ENCODE assay signal across 27 cellular contexts in genomic region chr18:38329145-38329544, GRCh38.
"Had no signal": no experiment of that assay in that cellular context is flagged by ENCODE, and none has a peak within 500 bp of the region (broad histone marks: within the 10 kb centered on the region; RNA-seq: fewer than 3 reads in every experiment).

No MANE protein-coding gene starts in this region.

- H3K36me3 ChIP-seq: stomach, suprapubic skin, thoracic aorta, thyroid gland, tibial artery, tibial nerve, transverse colon, upper lobe of left lung, upper lobe of right lung, uterus, vagina had no signal

- H3K27ac Mint-ChIP-seq: stimulated activated effector memory CD8-positive, alpha-beta T cell treated with anti-CD3 and anti-CD28 coated beads, Interleukin-12 subunit alpha, Interleukin-12 subunit beta, amount 100 ng/mL, for 72 hours; stimulated activated memory B cell treated with anti-CD40 and anti-IgM and Interleukin-4, amounts not matched to agents 10 μg/mL and 1 μg/mL and 100 μg/mL, for 72 hours; stimulated activated naive B cell treated with anti-CD40 and anti-IgM and Interleukin-4, amounts not matched to agents 10 μg/mL and 1 μg/mL and 100 μg/mL, for 72 hours; stimulated activated naive CD8-positive, alpha-beta T cell treated with anti-CD3 and anti-CD28 coated beads, Interleukin-15, amount 100 ng/mL, for 72 hours; stimulated activated naive CD8-positive, alpha-beta T cell treated with anti-CD3 and anti-CD28 coated beads, Interleukin-15, Interleukin-2, amounts not matched to agents 100 ng/mL and 50 ng/mL, for 24 hours; type B pancreatic cell had no signal

- H3K4me1 Mint-ChIP-seq: stimulated activated effector memory CD8-positive, alpha-beta T cell treated with anti-CD3 and anti-CD28 coated beads, Interleukin-12 subunit alpha, Interleukin-12 subunit beta, amount 100 ng/mL, for 72 hours; stimulated activated memory B cell treated with anti-CD40 and anti-IgM and Interleukin-4, amounts not matched to agents 10 μg/mL and 1 μg/mL and 100 μg/mL, for 72 hours; stimulated activated naive B cell treated with anti-CD40 and anti-IgM and Interleukin-4, amounts not matched to agents 10 μg/mL and 1 μg/mL and 100 μg/mL, for 72 hours; stimulated activated naive CD8-positive, alpha-beta T cell treated with anti-CD3 and anti-CD28 coated beads, Interleukin-15, amount 100 ng/mL, for 72 hours had no signal

- H3K27ac ChIP-seq: stomach, suprapubic skin, testis, thoracic aorta, thyroid gland, tibial artery, tibial nerve, transverse colon, upper lobe of left lung, upper lobe of right lung, uterus, vagina had no signal

- H3K27me3 ChIP-seq: stomach, suprapubic skin, testis, thyroid gland, tibial artery, tibial nerve, transverse colon, upper lobe of left lung, upper lobe of right lung, uterus, vagina had no signal

- H3K4me1 ChIP-seq: stomach, suprapubic skin, testis, thyroid gland, tibial artery, tibial nerve, transverse colon, upper lobe of left lung, upper lobe of right lung, uterus, vagina had no signal

- DNase-seq: stimulated activated CD4-positive, alpha-beta T cell treated with anti-CD3 and anti-CD28 coated beads, Interleukin-2, amount 100 ng/mL, for 48 hours; stimulated activated CD4-positive, alpha-beta T cell treated with anti-CD3 and anti-CD28 coated beads, Interleukin-4, amount 100 ng/mL, for 1 hour; stimulated activated CD4-positive, alpha-beta T cell treated with anti-CD3 and anti-CD28 coated beads, Interleukin-4, amount 100 ng/mL, for 24 hours; stimulated activated CD4-positive, alpha-beta T cell treated with anti-CD3 and anti-CD28 coated beads, Interleukin-4, amount 100 ng/mL, for 4 hours; stimulated activated CD8-positive, alpha-beta memory T cell treated with anti-CD3 and anti-CD28 coated beads, Interleukin-4, amount 100 ng/mL, for 48 hours; stimulated activated naive B cell treated with anti-CD40 and anti-IgM and Interleukin-4, amounts not matched to agents 10 μg/mL and 1 μg/mL and 100 μg/mL, for 72 hours; stimulated activated naive CD4-positive, alpha-beta T cell; stimulated activated naive CD4-positive, alpha-beta T cell treated with Interleukin-2 at 50 U/mL for 16 hours; stimulated activated naive CD8-positive, alpha-beta T cell treated with anti-CD3 and anti-CD28 coated beads, Interleukin-15, amount 100 ng/mL, for 72 hours; stimulated activated naive CD8-positive, alpha-beta T cell treated with anti-CD3 and anti-CD28 coated beads, Interleukin-15, Interleukin-2, amounts not matched to agents 100 U/mL and 50 U/mL, for 24 hours; stomach; substantia nigra; testis; thyroid gland; tibial artery; transverse colon; upper lobe of left lung; upper lobe of right lung; uterus had no signal

- ATAC-seq: stimulated activated effector memory CD8-positive, alpha-beta T cell treated with anti-CD3 and anti-CD28 coated beads, Interleukin-12 subunit alpha, Interleukin-12 subunit beta, amount 100 ng/mL, for 72 hours; stimulated activated memory B cell treated with anti-CD40 and anti-IgM and Interleukin-4, amounts not matched to agents 10 μg/mL and 1 μg/mL and 100 μg/mL, for 72 hours; stimulated activated naive B cell treated with anti-CD40 and anti-IgM and Interleukin-4, amounts not matched to agents 10 μg/mL and 1 μg/mL and 100 μg/mL, for 72 hours; stimulated activated naive CD8-positive, alpha-beta T cell treated with anti-CD3 and anti-CD28 coated beads, Interleukin-15, amount 100 ng/mL, for 72 hours; stimulated activated naive CD8-positive, alpha-beta T cell treated with anti-CD3 and anti-CD28 coated beads, Interleukin-15, Interleukin-2, amounts not matched to agents 100 U/mL and 50 U/mL, for 24 hours; upper lobe of right lung had no signal

- H3K36me3 Mint-ChIP-seq: stimulated activated effector memory CD8-positive, alpha-beta T cell treated with anti-CD3 and anti-CD28 coated beads, Interleukin-12 subunit alpha, Interleukin-12 subunit beta, amount 100 ng/mL, for 72 hours; stimulated activated memory B cell treated with anti-CD40 and anti-IgM and Interleukin-4, amounts not matched to agents 10 μg/mL and 1 μg/mL and 100 μg/mL, for 72 hours; stimulated activated naive B cell treated with anti-CD40 and anti-IgM and Interleukin-4, amounts not matched to agents 10 μg/mL and 1 μg/mL and 100 μg/mL, for 72 hours; type B pancreatic cell had no signal

- H3K4me3 Mint-ChIP-seq: stimulated activated effector memory CD8-positive, alpha-beta T cell treated with anti-CD3 and anti-CD28 coated beads, Interleukin-12 subunit alpha, Interleukin-12 subunit beta, amount 100 ng/mL, for 72 hours; stimulated activated memory B cell treated with anti-CD40 and anti-IgM and Interleukin-4, amounts not matched to agents 10 μg/mL and 1 μg/mL and 100 μg/mL, for 72 hours; stimulated activated naive B cell treated with anti-CD40 and anti-IgM and Interleukin-4, amounts not matched to agents 10 μg/mL and 1 μg/mL and 100 μg/mL, for 72 hours; stimulated activated naive CD8-positive, alpha-beta T cell treated with anti-CD3 and anti-CD28 coated beads, Interleukin-15, amount 100 ng/mL, for 72 hours; stimulated activated naive CD8-positive, alpha-beta T cell treated with anti-CD3 and anti-CD28 coated beads, Interleukin-15, Interleukin-2, amounts not matched to agents 100 ng/mL and 50 ng/mL, for 24 hours; type B pancreatic cell had no signal

- H3K4me3 ChIP-seq: stomach, suprapubic skin, testis, thoracic aorta, thyroid gland, tibial artery, tibial nerve, transverse colon, upper lobe of left lung, upper lobe of right lung, uterus, vagina had no signal

- H3K27me3 Mint-ChIP-seq: stimulated activated memory B cell treated with anti-CD40 and anti-IgM and Interleukin-4, amounts not matched to agents 10 μg/mL and 1 μg/mL and 100 μg/mL, for 72 hours; stimulated activated naive B cell treated with anti-CD40 and anti-IgM and Interleukin-4, amounts not matched to agents 10 μg/mL and 1 μg/mL and 100 μg/mL, for 72 hours; stimulated activated naive CD8-positive, alpha-beta T cell treated with anti-CD3 and anti-CD28 coated beads, Interleukin-15, amount 100 ng/mL, for 72 hours; stimulated activated naive CD8-positive, alpha-beta T cell treated with anti-CD3 and anti-CD28 coated beads, Interleukin-15, Interleukin-2, amounts not matched to agents 100 ng/mL and 50 ng/mL, for 24 hours; type B pancreatic cell had no signal

- H3K9me3 ChIP-seq: suprapubic skin, testis, thoracic aorta, thyroid gland, tibial artery, tibial nerve, transverse colon, upper lobe of left lung, upper lobe of right lung, uterus, vagina had no signal
